1 cellular context compared by ENCODE assay signal in genomic region chr19:46426035-46426505, GRCh38.
TF ChIP-seq lines count a peak whose summit lies in the region.

No MANE protein-coding gene starts in this region.

TF ChIP-seq in K562, 482 proteins besides CTCF, POLR2A, EP300 and RAD21 (continued from another document):
- TF ChIP-seq PBX2 (CRISPR knock-in tag; IDR thresholded peaks at IDR 0.05; ENCODE audit: low read depth) = no peak
- TF ChIP-seq PBX2 (tag; conservative IDR thresholded peaks at IDR 0.05; ENCODE audit: low read depth) = peak; percentile 32; the same call in 1 of the 2 replicates
- TF ChIP-seq MEIS2 (IDR thresholded peaks at IDR 0.05; ENCODE audit: partially characterized antibody) = peak; percentile 56
- no peak for TF ChIP-seq NCOA2 (IDR thresholded peaks at IDR 0.05; ENCODE audit: partially characterized antibody in 2 of 2)
